ENCODE assay signal across 16 cellular contexts in genomic region chr19:1672769-1673644, GRCh38. TPM values are rescaled to one million over a fixed set of nuclear protein-coding genes. Genes with fewer than 3 reads are reported as not detected.
DNase-seq lines count a peak whose midpoint lies in the region; ATAC-seq and TF ChIP-seq lines count a peak whose summit lies in the region.
"Had no signal": no experiment of that assay in that cellular context is flagged by ENCODE, and none has a peak within 500 bp of the region (broad histone marks: within the 10 kb centered on the region; RNA-seq: fewer than 3 reads in every experiment).

No MANE protein-coding gene starts in this region.

- POLR2A ChIA-PET in SK-N-SH (lab: Yijun Ruan, JAX): interaction anchor here (1.6 kb wide), 1 partner anchor 107 kb away, joined by 3 read pairs; no protein-coding TSS in a partner anchor
- POLR2A ChIA-PET in activated CD8-positive, alpha-beta T cell treated with anti-CD3 and anti-CD28 coated beads for 36 hours (lab: Charles Lee): interaction anchor here (1.1 to 1.3 kb wide), 3 partner anchors 20 to 82 kb away, joined by 3 read pairs; partner anchors contain the start of gene TCF3

- ATAC-seq in SK-N-SH treated with all-trans-retinoic acid at 6 μM for 48 hours: no peak
- no peak for ATAC-seq in activated CD8-positive, alpha-beta T cell treated with anti-CD3 and anti-CD28 coated beads for 36 hours

- H3K79me2 ChIP-seq in SK-N-SH (ENCODE audit: insufficient read depth) (no peaks in the 10 kb centered on the region), neural progenitor cell (ENCODE audit: low read depth) (no peaks in the 10 kb centered on the region)

- H3K27me3 ChIP-seq in SK-N-SH (ENCODE audit: insufficient read depth) (peaks cover 64% of the 10 kb centered on the region), H7 (ENCODE audit: control insufficient read depth, insufficient read depth, low read length) (peaks cover 83% of the 10 kb centered on the region), neural progenitor cell (peaks cover 100% of the 10 kb centered on the region), mesenchymal stem cell (ENCODE audit: control insufficient read depth in 1 of 2, insufficient read depth in 1 of 2, low read length in 2 of 2) (peaks cover 72 to 76% of the 10 kb centered on the region in 2 experiments)

- TF ChIP-seq RAD21 in SK-N-SH (IDR thresholded peaks at IDR 0.05; ENCODE audit: low read length): no peak

- no peak for TF ChIP-seq EP300 in SK-N-SH (IDR thresholded peaks at IDR 0.05; ENCODE audit: borderline replicate concordance in 1 of 2, low read depth in 1 of 2, low read length in 1 of 2)

- H3K9me2 ChIP-seq in SK-N-SH: no peaks in the 10 kb centered on the region

- no peak overlapping the region for H2BK5ac ChIP-seq in mesenchymal stem cell (ENCODE audit: low read depth, low read length, poor library complexity, severe bottlenecking)

- H3K9me3 Mint-ChIP-seq in activated T-helper 1 cell treated with anti-CD3 and anti-CD28 coated beads, Interleukin-12 subunit alpha, Interleukin-12 subunit beta, Interleukin-2, Interleukin-4 antibody, amounts not matched to agents 30 ng/mL and 10 ng/mL and 1 ng/mL, durations not matched to agents 14 hours and 24 hours and 36 hours: no peaks in the 10 kb centered on the region
- no peaks in the 10 kb centered on the region for H3K9me3 Mint-ChIP-seq in neural progenitor cell
- H3K9me3 Mint-ChIP-seq in activated CD8-positive, alpha-beta T cell treated with anti-CD3 and anti-CD28 coated beads for 36 hours: no peaks in the 10 kb centered on the region
- H3K9me3 Mint-ChIP-seq: HFFc6 had no signal

- H4K20me1 ChIP-seq in SK-N-SH (ENCODE audit: insufficient read depth): no peaks in the 10 kb centered on the region
- no peaks in the 10 kb centered on the region for H4K20me1 ChIP-seq in neural progenitor cell (ENCODE audit: low read depth)

- no peak overlapping the region for H3K27ac ChIP-seq in SK-N-SH (ENCODE audit: low read depth in 2 of 2, low read length in 1 of 2)
- H3K27ac ChIP-seq in neural progenitor cell: no peak overlapping the region
- no peak overlapping the region for H3K27ac ChIP-seq in mesenchymal stem cell (ENCODE audit: low read length, poor library complexity, severe bottlenecking)
- H3K27ac ChIP-seq: ascending aorta, psoas muscle, upper lobe of right lung, VCaP had no signal

- no peaks in the 10 kb centered on the region for H3K36me3 Mint-ChIP-seq in activated T-helper 1 cell treated with anti-CD3 and anti-CD28 coated beads, Interleukin-12 subunit alpha, Interleukin-12 subunit beta, Interleukin-2, Interleukin-4 antibody, amounts not matched to agents 30 ng/mL and 10 ng/mL and 1 ng/mL, durations not matched to agents 14 hours and 24 hours and 36 hours (ENCODE audit: low read depth)
- no peaks in the 10 kb centered on the region for H3K36me3 Mint-ChIP-seq in neural progenitor cell
- no peaks in the 10 kb centered on the region for H3K36me3 Mint-ChIP-seq in activated CD8-positive, alpha-beta T cell treated with anti-CD3 and anti-CD28 coated beads for 36 hours (ENCODE audit: low read depth)

- H3F3A ChIP-seq in SK-N-SH (replicated peaks; ENCODE audit: insufficient read depth) (peaks cover 12% of the 10 kb centered on the region), neural progenitor cell (ENCODE audit: low read depth) (peaks cover 25% of the 10 kb centered on the region)

- intact Hi-C loops in activated T-helper 1 cell treated with anti-CD3 and anti-CD28 coated beads, Interleukin-12 subunit alpha, Interleukin-12 subunit beta, Interleukin-2, Interleukin-4 antibody, amounts not matched to agents 30 ng/mL and 10 ng/mL and 1 ng/mL, durations not matched to agents 14 hours and 24 hours and 36 hours (cut with micrococcal nuclease): loop anchor here (5.0 kb wide), 1 partner anchor 94 kb away; no protein-coding TSS in a partner anchor
- intact Hi-C loops in activated CD8-positive, alpha-beta T cell treated with anti-CD3 and anti-CD28 coated beads for 36 hours (cut with micrococcal nuclease): loop anchor here (10.0 kb wide), 1 partner anchor 92 kb away; no protein-coding TSS in a partner anchor

- no peak overlapping the region for H4K8ac ChIP-seq in mesenchymal stem cell (ENCODE audit: low read length)

- peak; percentile 29 for DNase-seq in SK-N-SH
- peak; percentile 22 for DNase-seq in H7
- no peak for DNase-seq in activated T-helper 1 cell treated with anti-CD3 and anti-CD28 coated beads, Interleukin-12 subunit alpha, Interleukin-12 subunit beta, Interleukin-2, Interleukin-4 antibody, amounts not matched to agents 30 ng/mL and 10 ng/mL and 1 ng/mL, durations not matched to agents 14 hours and 24 hours and 36 hours (ENCODE audit: low spot score)
- DNase-seq in neural progenitor cell (ENCODE audit: low spot score): no peak
- DNase-seq in AG20443 (ENCODE audit: low spot score): no peak
- DNase-seq in mesenchymal stem cell: no peak
- DNase-seq in activated CD8-positive, alpha-beta T cell treated with anti-CD3 and anti-CD28 coated beads for 36 hours: no peak
- DNase-seq: DMS79, GF-D8, NCI-H1417 treated with DMSO at 0.1 percent for 48 hours, psoas muscle, upper lobe of right lung had no signal

- H2AFZ ChIP-seq in SK-N-SH (ENCODE audit: low read depth) (no peak overlapping the region), neural progenitor cell (replicated peaks) (no peak overlapping the region), mesenchymal stem cell (ENCODE audit: low read depth, low read length) (no peak overlapping the region)

- H2BK15ac ChIP-seq in mesenchymal stem cell (ENCODE audit: low read depth, poor library complexity, severe bottlenecking): no peak overlapping the region

- no peak overlapping the region for H3K14ac ChIP-seq in mesenchymal stem cell (ENCODE audit: low read length in 2 of 2)

- peaks cover 2% of the 10 kb centered on the region for H3K4me1 Mint-ChIP-seq in activated T-helper 1 cell treated with anti-CD3 and anti-CD28 coated beads, Interleukin-12 subunit alpha, Interleukin-12 subunit beta, Interleukin-2, Interleukin-4 antibody, amounts not matched to agents 30 ng/mL and 10 ng/mL and 1 ng/mL, durations not matched to agents 14 hours and 24 hours and 36 hours (ENCODE audit: low read depth)
- H3K4me1 Mint-ChIP-seq in neural progenitor cell: peaks cover 13% of the 10 kb centered on the region
- H3K4me1 Mint-ChIP-seq in activated CD8-positive, alpha-beta T cell treated with anti-CD3 and anti-CD28 coated beads for 36 hours (ENCODE audit: low read depth): peaks cover 15% of the 10 kb centered on the region

- no peak overlapping the region for H3K23ac ChIP-seq in mesenchymal stem cell (ENCODE audit: low read length in 2 of 2)

- no peak overlapping the region for H4K91ac ChIP-seq in mesenchymal stem cell (ENCODE audit: low read length)

- no peak for TF ChIP-seq CTCF in SK-N-SH (IDR thresholded peaks at IDR 0.05)
- TF ChIP-seq CTCF in neural progenitor cell (IDR thresholded peaks at IDR 0.05): no peak
- TF ChIP-seq CTCF in activated CD8-positive, alpha-beta T cell treated with anti-CD3 and anti-CD28 coated beads for 36 hours (IDR thresholded peaks at IDR 0.05): no peak

- H2BK120ac ChIP-seq in mesenchymal stem cell (ENCODE audit: low read depth, low read length): no peak overlapping the region

- H3K9ac ChIP-seq in SK-N-SH (no peak overlapping the region), neural progenitor cell (no peak overlapping the region), mesenchymal stem cell (ENCODE audit: low read length) (no peak overlapping the region)

- 86% methylated on average over 31 of the region's 33 CpGs for WGBS in SK-N-SH (ENCODE audit: low lambda C conversion rate)
- WGBS in mesenchymal stem cell: 89% methylated on average over 33 of the region's 33 CpGs

- no peak overlapping the region for H3K27ac Mint-ChIP-seq in activated T-helper 1 cell treated with anti-CD3 and anti-CD28 coated beads, Interleukin-12 subunit alpha, Interleukin-12 subunit beta, Interleukin-2, Interleukin-4 antibody, amounts not matched to agents 30 ng/mL and 10 ng/mL and 1 ng/mL, durations not matched to agents 14 hours and 24 hours and 36 hours
- no peak overlapping the region for H3K27ac Mint-ChIP-seq in neural progenitor cell
- H3K27ac Mint-ChIP-seq in activated CD8-positive, alpha-beta T cell treated with anti-CD3 and anti-CD28 coated beads for 36 hours: no peak overlapping the region
- H3K27ac Mint-ChIP-seq: HFFc6 had no signal

- H3K9me3 ChIP-seq in SK-N-SH: no peaks in the 10 kb centered on the region
- no peaks in the 10 kb centered on the region for H3K9me3 ChIP-seq in neural progenitor cell (ENCODE audit: low read depth)
- no peaks in the 10 kb centered on the region for H3K9me3 ChIP-seq in mesenchymal stem cell (ENCODE audit: control insufficient read depth, low read length)
- H3K9me3 ChIP-seq: ascending aorta, psoas muscle, upper lobe of right lung had no signal

- no peak overlapping the region for H2BK12ac ChIP-seq in mesenchymal stem cell (ENCODE audit: low read length in 2 of 2)

- no peaks in the 10 kb centered on the region for H3K79me1 ChIP-seq in mesenchymal stem cell (replicated peaks; ENCODE audit: low read length, poor library complexity, severe bottlenecking)

- H3K4me2 ChIP-seq in SK-N-SH: peak overlapping the region; percentile 74; the same call in 1 of the 2 replicates
- H3K4me2 ChIP-seq in neural progenitor cell: no peak overlapping the region
- H3K4me2 ChIP-seq in mesenchymal stem cell (ENCODE audit: low read length, poor library complexity, severe bottlenecking): no peak overlapping the region

- peaks cover 0 to 5% of the 10 kb centered on the region in 2 experiments; a peak in 2 of 4 replicates for H3K4me1 ChIP-seq in SK-N-SH (ENCODE audit: control insufficient read depth in 1 of 2, insufficient read depth in 2 of 2, low read depth in 1 of 2, low read length in 1 of 2)
- H3K4me1 ChIP-seq in neural progenitor cell: peaks cover 9% of the 10 kb centered on the region
- H3K4me1 ChIP-seq in mesenchymal stem cell (ENCODE audit: control insufficient read depth, insufficient read depth, low read depth, low read length): peaks cover 12% of the 10 kb centered on the region

- H3K36me3 ChIP-seq in SK-N-SH (replicated peaks in 1 of 2; ENCODE audit: control insufficient read depth in 1 of 2, insufficient read depth in 2 of 2, low read length in 1 of 2) (no peaks in the 10 kb centered on the region), H7 (replicated peaks; ENCODE audit: control insufficient read depth, insufficient read depth, low read length) (no peaks in the 10 kb centered on the region), neural progenitor cell (no peaks in the 10 kb centered on the region), mesenchymal stem cell (ENCODE audit: control insufficient read depth in 1 of 2, insufficient read depth in 2 of 2, low read depth in 1 of 2, low read length in 2 of 2) (no peaks in the 10 kb centered on the region)
- H3K36me3 ChIP-seq: ascending aorta, upper lobe of right lung had no signal

- H3K18ac ChIP-seq in mesenchymal stem cell (ENCODE audit: low read depth in 1 of 2, low read length in 2 of 2): no peak overlapping the region

- peak overlapping the region; percentile 31 for H3K4me3 Mint-ChIP-seq in activated T-helper 1 cell treated with anti-CD3 and anti-CD28 coated beads, Interleukin-12 subunit alpha, Interleukin-12 subunit beta, Interleukin-2, Interleukin-4 antibody, amounts not matched to agents 30 ng/mL and 10 ng/mL and 1 ng/mL, durations not matched to agents 14 hours and 24 hours and 36 hours
- H3K4me3 Mint-ChIP-seq in neural progenitor cell: peak overlapping the region; percentile 27
- H3K4me3 Mint-ChIP-seq in activated CD8-positive, alpha-beta T cell treated with anti-CD3 and anti-CD28 coated beads for 36 hours: no peak overlapping the region
- H3K4me3 Mint-ChIP-seq: HFFc6 had no signal

- H3K4me3 ChIP-seq in SK-N-SH (ENCODE audit: low read depth in 2 of 2, low read length in 1 of 2): no peak overlapping the region
- no peak overlapping the region for H3K4me3 ChIP-seq in H7 (ENCODE audit: insufficient read depth, low read depth, low read length)
- H3K4me3 ChIP-seq in neural progenitor cell: no peak overlapping the region
- H3K4me3 ChIP-seq in mesenchymal stem cell (ENCODE audit: insufficient read depth in 1 of 2, low read depth in 1 of 2, low read length in 2 of 2): no peak overlapping the region
- H3K4me3 ChIP-seq: upper lobe of right lung had no signal

- CTCF ChIA-PET in SK-N-SH (lab: Yijun Ruan, JAX): interaction anchor here (0.6 to 8.4 kb wide), 65 partner anchors 9 to 387 kb away, joined by 3 to 128 read pairs (median 6); partner anchors contain the start of genes TCF3 and UQCR11
- CTCF ChIA-PET in activated CD8-positive, alpha-beta T cell treated with anti-CD3 and anti-CD28 coated beads for 36 hours (lab: Charles Lee): interaction anchor here (0.6 to 4.6 kb wide), 45 partner anchors 9 to 153 kb away, joined by 3 to 52 read pairs (median 4); partner anchors contain the start of genes MBD3, TCF3 and UQCR11

- peaks cover 43% of the 10 kb centered on the region for H3K27me3 Mint-ChIP-seq in activated T-helper 1 cell treated with anti-CD3 and anti-CD28 coated beads, Interleukin-12 subunit alpha, Interleukin-12 subunit beta, Interleukin-2, Interleukin-4 antibody, amounts not matched to agents 30 ng/mL and 10 ng/mL and 1 ng/mL, durations not matched to agents 14 hours and 24 hours and 36 hours (ENCODE audit: insufficient read depth)
- H3K27me3 Mint-ChIP-seq in neural progenitor cell (ENCODE audit: insufficient read depth, low read depth): peaks cover 51% of the 10 kb centered on the region
- peaks cover 49% of the 10 kb centered on the region for H3K27me3 Mint-ChIP-seq in activated CD8-positive, alpha-beta T cell treated with anti-CD3 and anti-CD28 coated beads for 36 hours

- no peak overlapping the region for H2AK5ac ChIP-seq in mesenchymal stem cell (ENCODE audit: low read length, severe bottlenecking)

- H3K4ac ChIP-seq in mesenchymal stem cell (ENCODE audit: low read depth in 1 of 2, low read length in 2 of 2): no peak overlapping the region

RNA-seq across cellular contexts. Expression of gene TCF3, which starts 20.6 kb away (rescaled TPM):
- polyA plus RNA-seq in SK-N-SH (2012; rRNA removed): 81.3 and 104 TPM in 2 replicates
- polyA plus RNA-seq in SK-N-SH (2012; cell fraction: cytosol; rRNA removed): 49.6 and 82.9 TPM in 2 replicates
- polyA plus RNA-seq in SK-N-SH (2012; cell fraction: nucleus; rRNA removed): 173 and 175 TPM in 2 replicates
- 277 and 293 TPM in 2 replicates for total RNA-seq in H7 (2014; rRNA removed; shearing (Covaris generic))
- total RNA-seq in activated T-helper 1 cell treated with anti-CD3 and anti-CD28 coated beads, Interleukin-12 subunit alpha, Interleukin-12 subunit beta, Interleukin-2, Interleukin-4 antibody, amounts not matched to agents 30 ng/mL and 10 ng/mL and 1 ng/mL, durations not matched to agents 14 hours and 24 hours and 36 hours: 163 and 172 TPM in 2 replicates
- 131 and 332 TPM in 2 replicates for total RNA-seq in neural progenitor cell (ENCODE audit: low replicate concordance)
- 108 TPM for polyA plus RNA-seq in mesenchymal stem cell (2013, experiment 1 of 2)
- polyA plus RNA-seq in mesenchymal stem cell (2013, experiment 2 of 2): 111 TPM
- 100 to 1,000 TPM; 124 to 126 TPM for total RNA-seq in activated CD8-positive, alpha-beta T cell treated with anti-CD3 and anti-CD28 coated beads for 36 hours

Comparison
In these comparisons a context has a peak if more than half of its experiments do, and no peak if none do; other contexts are left out.
1. DNase-seq: peak in SK-N-SH (single experiment) and H7 (single experiment); none in activated T-helper 1 cell treated with anti-CD3 and anti-CD28 coated beads, Interleukin-12 subunit alpha, Interleukin-12 subunit beta, Interleukin-2, Interleukin-4 antibody, amounts not matched to agents 30 ng/mL and 10 ng/mL and 1 ng/mL, durations not matched to agents 14 hours and 24 hours and 36 hours (single experiment), neural progenitor cell (single experiment), AG20443 (single experiment), mesenchymal stem cell (single experiment) and activated CD8-positive, alpha-beta T cell treated with anti-CD3 and anti-CD28 coated beads for 36 hours (single experiment).